ENCODE assay signal across 21 cellular contexts in genomic region chr6:74690365-74690764, GRCh38.
DNase-seq lines count a peak whose midpoint lies in the region; ATAC-seq, FAIRE-seq and TF ChIP-seq lines count a peak whose summit lies in the region.
"Had no signal": no experiment of that assay in that cellular context is flagged by ENCODE, and none has a peak within 500 bp of the region (broad histone marks: within the 10 kb centered on the region; RNA-seq: fewer than 3 reads in every experiment).

No MANE protein-coding gene starts in this region.

- H3K27me3 ChIP-seq in H1 (replicated peaks in 1 of 4; ENCODE audit: control insufficient read depth in 3 of 4, extremely low read depth in 1 of 4, insufficient read depth in 3 of 4, low read length in 3 of 4) = no peaks in the 10 kb centered on the region
- no peaks in the 10 kb centered on the region for H3K27me3 ChIP-seq in gastroesophageal sphincter
- no peaks in the 10 kb centered on the region for H3K27me3 ChIP-seq in suprapubic skin
- H3K27me3 ChIP-seq: Peyer's patch, SJCRH30 had no signal

- H2BK12ac ChIP-seq in H1 (ENCODE audit: low read depth, low read length) = no peak overlapping the region

- H3K4me1 Mint-ChIP-seq in T-helper 2 cell treated with Interferon-gamma antibody and Interleukin-4, amounts not matched to agents 5 μg/mL and 100 μg/mL, for 36 hours (ENCODE audit: low read depth) = no peaks in the 10 kb centered on the region

- H4K5ac ChIP-seq in H1 (ENCODE audit: insufficient read length, low read depth, low read length) = no peak overlapping the region

- no peak overlapping the region for H3K18ac ChIP-seq in H1 (ENCODE audit: extremely low read depth, low read length)

- WGBS in H1 (ENCODE audit: extremely low coverage in 1 of 2, insufficient coverage in 1 of 2, insufficient read length in 1 of 2, insufficient replicate concordance in 2 of 2, low coverage in 1 of 2, low lambda C conversion rate in 2 of 2, missing lambda C conversion rate in 1 of 2), 2 experiments = 98% methylated on average over 2 of the region's 2 CpGs; no CpG with 5 or more reads in 1 of the 2 experiments
- 72 to 90% methylated on average over 2 of the region's 2 CpGs for WGBS in gastroesophageal sphincter (ENCODE audit: low coverage in 1 of 2), 2 donors
- 84% methylated on average over 2 of the region's 2 CpGs for WGBS in suprapubic skin

- no peaks in the 10 kb centered on the region for H3K23me2 ChIP-seq in H1 (ENCODE audit: low read depth, low read length)

- H3K4ac ChIP-seq in H1 (replicated peaks; ENCODE audit: insufficient read length, low read depth, low read length) = no peak overlapping the region

- no peak overlapping the region for H3K27ac Mint-ChIP-seq in T-helper 2 cell treated with Interferon-gamma antibody and Interleukin-4, amounts not matched to agents 5 μg/mL and 100 μg/mL, for 36 hours
- H3K27ac Mint-ChIP-seq: CD8-positive, alpha-beta T cell had no signal

- no peaks in the 10 kb centered on the region for H3K27me3 Mint-ChIP-seq in T-helper 2 cell treated with Interferon-gamma antibody and Interleukin-4, amounts not matched to agents 5 μg/mL and 100 μg/mL, for 36 hours (ENCODE audit: low read depth)

- no peak overlapping the region for H3K4me3 Mint-ChIP-seq in T-helper 2 cell treated with Interferon-gamma antibody and Interleukin-4, amounts not matched to agents 5 μg/mL and 100 μg/mL, for 36 hours
- H3K4me3 Mint-ChIP-seq: CD8-positive, alpha-beta T cell had no signal

- no peak overlapping the region for H3K4me2 ChIP-seq in H1 (ENCODE audit: insufficient read depth in 1 of 2, low read depth in 2 of 2, low read length in 2 of 2)

- H2AFZ ChIP-seq in H1 (ENCODE audit: low read length) = 0 out of 2 replicates have a peak overlapping the region, but pooled peaks have one; percentile 42

- H3K9ac ChIP-seq in H1 (replicated peaks in 1 of 4; ENCODE audit: extremely low read depth in 1 of 4, low read depth in 3 of 4, low read length in 3 of 4) = no peak overlapping the region

- no peaks in the 10 kb centered on the region for H4K20me1 ChIP-seq in H1 (replicated peaks in 1 of 2; ENCODE audit: control insufficient read depth in 1 of 2, insufficient read depth in 2 of 2, low read length in 2 of 2)

- no peak overlapping the region for H4K8ac ChIP-seq in H1 (ENCODE audit: extremely low read depth, insufficient read depth, low read length)

- CTCF ChIA-PET in H1 (lab: Charles Lee; ENCODE audit: partially characterized antibody) = no interaction called here

- no peak overlapping the region for H2BK20ac ChIP-seq in H1 (ENCODE audit: low read length)

- H2BK5ac ChIP-seq in H1 (ENCODE audit: low read depth, low read length) = no peak overlapping the region

- H3K9me3 ChIP-seq in H1 (ENCODE audit: insufficient read depth in 2 of 2, low read depth in 1 of 2, low read length in 1 of 2) (no peaks in the 10 kb centered on the region), gastroesophageal sphincter (no peaks in the 10 kb centered on the region), suprapubic skin (peaks cover 3% of the 10 kb centered on the region)
- H3K9me3 ChIP-seq: Peyer's patch, SJCRH30 had no signal

- no peak overlapping the region for H2BK120ac ChIP-seq in H1 (replicated peaks; ENCODE audit: low read depth, low read length)

- H3K4me3 ChIP-seq in H1 (ENCODE audit: extremely low read depth in 1 of 4, insufficient read depth in 2 of 4, low read depth in 3 of 4, low read length in 4 of 4) (no peak overlapping the region), gastroesophageal sphincter (no peak overlapping the region), suprapubic skin (no peak overlapping the region)
- H3K4me3 ChIP-seq: Peyer's patch, SJCRH30 had no signal

- no peaks in the 10 kb centered on the region for H3K4me1 ChIP-seq in H1 (replicated peaks in 1 of 4; ENCODE audit: control insufficient read depth in 3 of 4, insufficient read depth in 4 of 4, low read length in 3 of 4)
- no peaks in the 10 kb centered on the region for H3K4me1 ChIP-seq in gastroesophageal sphincter
- H3K4me1 ChIP-seq in suprapubic skin = no peaks in the 10 kb centered on the region
- H3K4me1 ChIP-seq: Peyer's patch, SJCRH30 had no signal

- no peak overlapping the region for H3K27ac ChIP-seq in H1 (ENCODE audit: low read depth, low read length)
- H3K27ac ChIP-seq in gastroesophageal sphincter = no peak overlapping the region
- no peak overlapping the region for H3K27ac ChIP-seq in suprapubic skin
- H3K27ac ChIP-seq: Peyer's patch, SJCRH30 had no signal

- H3K9me3 Mint-ChIP-seq in T-helper 2 cell treated with Interferon-gamma antibody and Interleukin-4, amounts not matched to agents 5 μg/mL and 100 μg/mL, for 36 hours = peaks cover 3% of the 10 kb centered on the region

- no peak for TF ChIP-seq EP300 in H1 (IDR thresholded peaks at IDR 0.05; ENCODE audit: borderline replicate concordance in 1 of 2, low read depth in 2 of 2, low read length in 2 of 2)
- TF ChIP-seq EP300 in gastroesophageal sphincter (IDR thresholded peaks at IDR 0.05) = no peak
- no peak for TF ChIP-seq EP300 in suprapubic skin (IDR thresholded peaks at IDR 0.05)

- no peak overlapping the region for H4K91ac ChIP-seq in H1 (replicated peaks; ENCODE audit: insufficient read length, low read length)

- H3K14ac ChIP-seq in H1 (ENCODE audit: insufficient read length) = no peak overlapping the region

- H3K79me2 ChIP-seq in H1 (ENCODE audit: control insufficient read depth in 1 of 2, insufficient read depth in 2 of 2, low read length in 2 of 2) = no peaks in the 10 kb centered on the region

- H2BK15ac ChIP-seq in H1 (ENCODE audit: low read length) = no peak overlapping the region

- no peaks in the 10 kb centered on the region for H3K36me3 Mint-ChIP-seq in T-helper 2 cell treated with Interferon-gamma antibody and Interleukin-4, amounts not matched to agents 5 μg/mL and 100 μg/mL, for 36 hours (ENCODE audit: low read depth)
- H3K36me3 Mint-ChIP-seq: CD8-positive, alpha-beta T cell had no signal

- H3K79me1 ChIP-seq in H1 (ENCODE audit: low read depth, low read length) = no peaks in the 10 kb centered on the region

- no peak overlapping the region for H3K56ac ChIP-seq in H1 (replicated peaks; ENCODE audit: insufficient read length, low read depth, low read length)

- no peak for TF ChIP-seq RAD21 in H1 (IDR thresholded peaks at IDR 0.05 in 1 of 2, conservative IDR thresholded peaks at IDR 0.05 in 1 of 2; ENCODE audit: low read depth in 2 of 2, low read length in 2 of 2)

- POLR2A ChIA-PET in H1 (lab: Charles Lee; ENCODE audit: partially characterized antibody) = interaction anchor here (0.6 kb wide), 1 partner anchor 27 kb away, joined by 3 read pairs; no protein-coding TSS in a partner anchor

- no peak for TF ChIP-seq POLR2A in H1 (IDR thresholded peaks at IDR 0.05; ENCODE audit: control extremely low read depth in 1 of 2, low read depth in 2 of 2, low read length in 2 of 2)
- no peak for TF ChIP-seq POLR2A in gastroesophageal sphincter (IDR thresholded peaks at IDR 0.05)
- TF ChIP-seq POLR2A in suprapubic skin (IDR thresholded peaks at IDR 0.05) = no peak

- no peak overlapping the region for H2AK5ac ChIP-seq in H1 (ENCODE audit: low read depth, low read length)

- FAIRE-seq in H1 (lab: Jason Lieb, UNC) = no peak
- FAIRE-seq: GM12891 had no signal

- H3K36me3 ChIP-seq in H1 (ENCODE audit: control insufficient read depth in 2 of 4, insufficient read depth in 4 of 4, low read length in 3 of 4) (no peaks in the 10 kb centered on the region), gastroesophageal sphincter (no peaks in the 10 kb centered on the region), suprapubic skin (no peaks in the 10 kb centered on the region)
- H3K36me3 ChIP-seq: Peyer's patch, SJCRH30 had no signal

- no peak for ATAC-seq in gastroesophageal sphincter
- ATAC-seq: CD8-positive, alpha-beta T cell had no signal

- TF ChIP-seq CTCF in H1 (IDR thresholded peaks at IDR 0.05; ENCODE audit: control extremely low read depth in 1 of 3, insufficient read depth in 1 of 3, low read depth in 1 of 3, low read length in 3 of 3) (no peak), gastroesophageal sphincter (IDR thresholded peaks at IDR 0.05) (no peak), suprapubic skin (IDR thresholded peaks at IDR 0.05) (no peak)

- no peak overlapping the region for H3K23ac ChIP-seq in H1 (ENCODE audit: insufficient read length)

- peak; percentile 11 for DNase-seq in HCEC 1CT
- peak; percentile 18 for DNase-seq in RPMI7951 (ENCODE audit: low read depth)
- no peak for DNase-seq in H1 (ENCODE audit: low read depth in 1 of 2, low spot score in 2 of 2)
- DNase-seq in non-pigmented ciliary epithelial cell (ENCODE audit: low read depth) = peak; percentile 6
- no peak for DNase-seq in T-helper 2 cell treated with Interferon-gamma antibody and Interleukin-4, amounts not matched to agents 5 μg/mL and 100 μg/mL, for 36 hours (ENCODE audit: low spot score)
- DNase-seq in NCI-H2196 treated with DMSO at 0.1 percent for 48 hours (lab: John Stamatoyannopoulos, UW; ENCODE audit: unreplicated experiment) = no peak
- no peak for DNase-seq in suprapubic skin (ENCODE audit: low spot score in 2 of 2)
- DNase-seq: AML-193; C1 segment of cervical spinal cord; CD8-positive, alpha-beta T cell; DND-41; Kasumi-1; MM.1S; NCI-H1048; NCI-H1417 treated with DMSO at 0.1 percent for 48 hours; NCI-H187; NCI-H69; Peyer's patch; SJCRH30 had no signal

TF ChIP-seq in H1, 55 proteins besides CTCF, POLR2A, EP300 and RAD21:
- TF ChIP-seq JUND (IDR thresholded peaks at IDR 0.05; ENCODE audit: low read length) = no peak
- no peak for TF ChIP-seq GTF2F1 (IDR thresholded peaks at IDR 0.05; ENCODE audit: borderline replicate concordance, low read depth, low read length)

Comparison
In these comparisons a context has a peak if more than half of its experiments do, and no peak if none do; other contexts are left out.
1. DNase-seq: peak in HCEC 1CT (single experiment), RPMI7951 (single experiment) and non-pigmented ciliary epithelial cell (single experiment); none in H1 (0 of 2), T-helper 2 cell treated with Interferon-gamma antibody and Interleukin-4, amounts not matched to agents 5 μg/mL and 100 μg/mL, for 36 hours (single experiment), NCI-H2196 treated with DMSO at 0.1 percent for 48 hours (single experiment) and suprapubic skin (0 of 2).